ENCODE assay signal across 15 cellular contexts in the genomic region with DNA sequence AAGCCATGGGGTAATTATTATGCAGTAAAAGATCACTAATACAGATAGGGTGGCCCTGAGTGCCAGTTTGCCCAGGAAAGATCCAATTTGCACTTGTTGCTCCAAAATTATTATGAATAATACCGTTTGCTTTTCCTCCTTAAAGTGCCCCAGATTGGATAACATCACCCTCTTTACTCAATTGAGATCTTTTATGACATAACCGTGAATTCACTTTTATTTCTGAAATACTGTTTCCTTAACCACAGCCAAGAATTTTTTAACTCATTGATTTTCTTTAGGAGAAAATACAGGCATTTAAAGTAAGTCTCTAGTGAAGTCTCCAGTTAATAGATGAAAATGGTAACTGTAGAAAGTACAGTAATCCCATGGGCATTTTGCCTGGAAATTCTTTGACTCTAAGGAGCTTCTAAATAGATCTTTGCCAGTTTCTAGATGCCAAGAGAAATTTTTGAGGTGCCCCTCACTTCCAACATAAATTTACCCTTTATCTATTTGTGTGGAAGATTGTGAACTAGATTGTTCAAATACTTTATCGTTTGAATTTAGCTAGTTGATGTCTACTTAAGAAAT.
"Had no signal": no experiment of that assay in that cellular context is flagged by ENCODE, and none has a peak within 500 bp of the region (broad histone marks: within the 10 kb centered on the region; RNA-seq: fewer than 3 reads in every experiment).

No MANE protein-coding gene starts in this region.

- H3K9me3 Mint-ChIP-seq: dendritic cell treated with granulocyte-macrophage colony-stimulating factor and Interleukin-4, amounts not matched to agents 40 ng/mL and 50 ng/mL, for 4 days; T-helper 2 cell treated with Interferon-gamma antibody and Interleukin-4, amounts not matched to agents 5 μg/mL and 100 μg/mL, for 36 hours had no signal

- H3K27ac ChIP-seq: epithelial cell of prostate, neutrophil, skin epidermis, tibial nerve had no signal

- ATAC-seq: effector memory CD8-positive, alpha-beta T cell had no signal

- H3K27me3 Mint-ChIP-seq: activated naive CD8-positive, alpha-beta T cell treated with anti-CD3 and anti-CD28 coated beads for 36 hours; dendritic cell treated with granulocyte-macrophage colony-stimulating factor and Interleukin-4, amounts not matched to agents 40 ng/mL and 50 ng/mL, for 4 days; effector memory CD8-positive, alpha-beta T cell had no signal

- H3K4me1 ChIP-seq: tibial nerve had no signal

- H3K4me3 Mint-ChIP-seq: activated naive CD8-positive, alpha-beta T cell treated with anti-CD3 and anti-CD28 coated beads for 36 hours; dendritic cell treated with granulocyte-macrophage colony-stimulating factor and Interleukin-4, amounts not matched to agents 40 ng/mL and 50 ng/mL, for 4 days; effector memory CD8-positive, alpha-beta T cell; T-helper 2 cell treated with Interferon-gamma antibody and Interleukin-4, amounts not matched to agents 5 μg/mL and 100 μg/mL, for 36 hours had no signal

- H3K9me3 ChIP-seq: neutrophil, tibial nerve had no signal

- H3K27ac Mint-ChIP-seq: activated naive CD8-positive, alpha-beta T cell treated with anti-CD3 and anti-CD28 coated beads for 36 hours; dendritic cell treated with granulocyte-macrophage colony-stimulating factor and Interleukin-4, amounts not matched to agents 40 ng/mL and 50 ng/mL, for 4 days; T-helper 2 cell treated with Interferon-gamma antibody and Interleukin-4, amounts not matched to agents 5 μg/mL and 100 μg/mL, for 36 hours had no signal

- H3K4me3 ChIP-seq: skin epidermis, tibial nerve had no signal

- DNase-seq: activated gamma-delta T cell treated with Interleukin-2 at 50 U/mL for 16 hours; activated naive CD8-positive, alpha-beta T cell treated with anti-CD3 and anti-CD28 coated beads for 36 hours; activated T-cell treated with anti-CD3 and anti-CD28 coated beads, Interleukin-2, amount 50 U/mL, for 1 hour; aorta; central memory CD4-positive, alpha-beta T cell; effector memory CD8-positive, alpha-beta T cell; hippocampal formation; kidney glomerular epithelial cell; retina had no signal

- H3K27me3 ChIP-seq: neutrophil, tibial nerve had no signal
